In the genomic region with DNA sequence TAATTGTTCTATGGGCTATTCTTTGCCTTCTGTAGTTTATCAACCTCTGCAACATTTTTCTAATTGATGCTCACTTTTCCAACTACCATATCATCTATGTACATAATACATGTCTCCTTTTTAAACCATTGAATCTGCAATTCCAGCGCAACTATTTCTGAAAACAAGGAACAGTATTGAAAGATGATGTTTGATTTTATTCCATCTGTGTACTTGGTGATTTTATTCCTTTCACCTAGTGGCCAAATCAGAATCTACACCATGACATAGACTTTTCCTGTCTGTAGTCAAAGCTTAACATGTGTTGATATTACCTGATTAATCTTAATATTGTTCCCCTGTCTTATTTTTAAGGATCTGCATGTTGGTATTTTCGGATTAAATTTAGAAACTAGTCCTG, we compare ENCODE assay signal across 10 cellular contexts. TPM values are rescaled to one million over a fixed set of nuclear protein-coding genes. Genes with fewer than 3 reads are reported as not detected.
A peak's percentile ranks its signal among the peaks of the same experiment; 100 is the strongest.
DNase-seq lines count a peak whose midpoint lies in the region; ATAC-seq and TF ChIP-seq lines count a peak whose summit lies in the region.
"Had no signal": no experiment of that assay in that cellular context is flagged by ENCODE, and none has a peak within 500 bp of the region (broad histone marks: within the 10 kb centered on the region; RNA-seq: fewer than 3 reads in every experiment).

No MANE protein-coding gene starts in this region.

- DNase-seq in CD4-positive, alpha-beta T cell: no peak
- DNase-seq in HL-60 (ENCODE audit: low read depth in 1 of 2, low spot score in 1 of 2) (no peak), breast epithelium (ENCODE audit: low spot score in 2 of 2) (no peak), NCI-H446 treated with DMSO at 0.1 percent for 48 hours (lab: John Stamatoyannopoulos, UW) (no peak), HPDE6-E6E7 (ENCODE audit: extremely low spot score) (no peak), foreskin melanocyte (no peak)
- peak in 1 of 10 donors; percentile 17 for DNase-seq in naive thymus-derived CD8-positive, alpha-beta T cell
- no peak for DNase-seq in activated effector memory CD4-positive, alpha-beta T cell treated with anti-CD3 and anti-CD28 coated beads, Interleukin-2, amount 50 U/mL, for 16 hours
- DNase-seq: H7; stimulated activated CD4-positive, alpha-beta T cell treated with anti-CD3 and anti-CD28 coated beads, Interleukin-1b, Interleukin-23, amount 100 ng/mL, for 48 hours had no signal

- no peak for TF ChIP-seq POLR2A in breast epithelium (IDR thresholded peaks at IDR 0.05)

- H3K9me3 ChIP-seq in CD4-positive, alpha-beta T cell (ENCODE audit: control insufficient read depth, low read length): no peaks in the 10 kb centered on the region
- H3K9me3 ChIP-seq in breast epithelium: no peaks in the 10 kb centered on the region

- H3K4me1 ChIP-seq in breast epithelium: peaks cover 0 to 5% of the 10 kb centered on the region in 2 donors

- H3K27ac ChIP-seq in CD4-positive, alpha-beta T cell (ENCODE audit: low read depth, low read length): no peak overlapping the region
- H3K27ac ChIP-seq in HL-60 (replicated peaks) (0 out of 2 replicates have a peak overlapping the region, but pooled peaks have one; percentile 28), breast epithelium (peak overlapping the region in 1 of 2 donors; percentile 30)

- H3K27me3 ChIP-seq in CD4-positive, alpha-beta T cell (ENCODE audit: control insufficient read depth, insufficient read depth, low read length): no peaks in the 10 kb centered on the region
- H3K27me3 ChIP-seq in HL-60 (ENCODE audit: insufficient read depth, poor library complexity, severe bottlenecking): no peaks in the 10 kb centered on the region
- no peaks in the 10 kb centered on the region for H3K27me3 ChIP-seq in breast epithelium

- H3K27ac Mint-ChIP-seq in CD4-positive, alpha-beta T cell: peak overlapping the region; percentile 37
- H3K27ac Mint-ChIP-seq in naive thymus-derived CD8-positive, alpha-beta T cell: peak overlapping the region in 2 of 10 donors; percentile 33 to 40

- no peaks in the 10 kb centered on the region for H3K27me3 Mint-ChIP-seq in CD4-positive, alpha-beta T cell
- no peaks in the 10 kb centered on the region for H3K27me3 Mint-ChIP-seq in naive thymus-derived CD8-positive, alpha-beta T cell

- no peaks in the 10 kb centered on the region for H3K9me3 Mint-ChIP-seq in CD4-positive, alpha-beta T cell
- no peaks in the 10 kb centered on the region for H3K9me3 Mint-ChIP-seq in naive thymus-derived CD8-positive, alpha-beta T cell

- POLR2A ChIA-PET in CD4-positive, alpha-beta T cell (lab: Charles Lee): interaction anchor here (1.1 to 4.4 kb wide), 3 partner anchors 13 to 31 kb away, joined by 4 to 17 read pairs (median 8); partner anchors contain the start of genes NKTR, SEC22C and SS18L2
- POLR2A ChIA-PET in naive thymus-derived CD8-positive, alpha-beta T cell (lab: Charles Lee): interaction anchor here (2.6 kb wide), 1 partner anchor 13 kb away, joined by 8 read pairs; the partner anchor contains the start of gene NKTR

- peaks cover 73% of the 10 kb centered on the region for H3K4me1 Mint-ChIP-seq in CD4-positive, alpha-beta T cell (ENCODE audit: low read depth)
- peaks cover 26 to 68% (median 60%) of the 10 kb centered on the region in 4 donors for H3K4me1 Mint-ChIP-seq in naive thymus-derived CD8-positive, alpha-beta T cell

- H3K4me3 ChIP-seq in HL-60 (replicated peaks; ENCODE audit: insufficient read depth, low read length): no peak overlapping the region
- no peak overlapping the region for H3K4me3 ChIP-seq in breast epithelium

- H3K36me3 ChIP-seq in breast epithelium: no peaks in the 10 kb centered on the region

- intact Hi-C loops in CD4-positive, alpha-beta T cell (cut with DNase I, micrococcal nuclease): loop anchor here in 1 of 2 experiments (5.0 kb wide), 1 partner anchor 34 kb away; no protein-coding TSS in a partner anchor
- intact Hi-C loops in breast epithelium (cut with DNase I; ENCODE audit: low total_unique reads): loop anchor here (2.0 kb wide), 1 partner anchor 57 kb away; no protein-coding TSS in a partner anchor

- peak; percentile 46 for TF ChIP-seq CTCF in CD4-positive, alpha-beta T cell (IDR thresholded peaks at IDR 0.05)
- peak; percentile 25 for TF ChIP-seq CTCF in HL-60 (IDR thresholded peaks at IDR 0.05; ENCODE audit: insufficient read depth, low read length)
- TF ChIP-seq CTCF in breast epithelium (IDR thresholded peaks at IDR 0.05): peak; percentile 38 to 63 (median 56)

- H3K36me3 Mint-ChIP-seq in CD4-positive, alpha-beta T cell (ENCODE audit: low read depth): peaks cover 62% of the 10 kb centered on the region
- peaks cover 0 to 70% (median 0%) of the 10 kb centered on the region in 3 donors for H3K36me3 Mint-ChIP-seq in naive thymus-derived CD8-positive, alpha-beta T cell

- ATAC-seq in CD4-positive, alpha-beta T cell (ENCODE audit: poor library complexity): peak; percentile 48
- peak; percentile 51 to 57 for ATAC-seq in naive thymus-derived CD8-positive, alpha-beta T cell

- H3K4me3 Mint-ChIP-seq in CD4-positive, alpha-beta T cell: peak overlapping the region; percentile 1
- H3K4me3 Mint-ChIP-seq in naive thymus-derived CD8-positive, alpha-beta T cell: peak overlapping the region in 2 of 10 donors; percentile 0 to 1

- CTCF ChIA-PET in CD4-positive, alpha-beta T cell (lab: Charles Lee): interaction anchor here (0.7 to 2.0 kb wide), 14 partner anchors 12 to 111 kb away, joined by 3 to 20 read pairs (median 4); partner anchors contain the start of genes NKTR, SEC22C, SS18L2 and VIPR1

RNA-seq across cellular contexts. Expression of gene NKTR, which starts 13.0 kb away (rescaled TPM):
- 100 to 1,000 TPM; 236 to 249 TPM for total RNA-seq in CD4-positive, alpha-beta T cell
- total RNA-seq in breast epithelium: 100 to 1,000 TPM; 132 to 214 (median 175) TPM
- total RNA-seq in naive thymus-derived CD8-positive, alpha-beta T cell: 100 to 1,000 TPM; 244 to 254 TPM
- polyA plus RNA-seq in naive thymus-derived CD8-positive, alpha-beta T cell: 10 to 100 TPM in 2 of 3 donors, 1 to 10 TPM in 1; 9.5 to 14.3 (median 10.8) TPM

RNA-seq across cellular contexts. Expression of gene SS18L2, which starts 22.8 kb away (rescaled TPM):
- total RNA-seq in CD4-positive, alpha-beta T cell: 10 to 100 TPM; 47.2 to 53.6 TPM
- 10 to 100 TPM; 19.8 to 29.5 (median 23.7) TPM for total RNA-seq in breast epithelium
- total RNA-seq in naive thymus-derived CD8-positive, alpha-beta T cell: 10 to 100 TPM; 39.8 to 43.9 TPM
- polyA plus RNA-seq in naive thymus-derived CD8-positive, alpha-beta T cell: 100 to 1,000 TPM; 129 to 136 (median 136) TPM

RNA-seq across cellular contexts. Expression of gene SEC22C, which starts 31.7 kb away (rescaled TPM):
- total RNA-seq in CD4-positive, alpha-beta T cell: 10 to 100 TPM; 73.6 to 75.4 TPM
- 10 to 100 TPM; 48.8 to 68.8 (median 61.9) TPM for total RNA-seq in breast epithelium
- total RNA-seq in naive thymus-derived CD8-positive, alpha-beta T cell: 10 to 100 TPM; 40.6 to 47.6 TPM
- polyA plus RNA-seq in naive thymus-derived CD8-positive, alpha-beta T cell: 10 to 100 TPM; 33.9 to 39.3 (median 38.2) TPM

RNA-seq across cellular contexts. Expression of gene ZBTB47, which starts 40.0 kb away (rescaled TPM):
- total RNA-seq in CD4-positive, alpha-beta T cell: under 1 TPM; 0.47 to 0.80 TPM
- 10 to 100 TPM; 18.0 to 61.8 (median 45.2) TPM for total RNA-seq in breast epithelium
- under 1 TPM; 0.23 to 0.41 TPM for total RNA-seq in naive thymus-derived CD8-positive, alpha-beta T cell
- polyA plus RNA-seq in naive thymus-derived CD8-positive, alpha-beta T cell: not detected
